In the genomic region with DNA sequence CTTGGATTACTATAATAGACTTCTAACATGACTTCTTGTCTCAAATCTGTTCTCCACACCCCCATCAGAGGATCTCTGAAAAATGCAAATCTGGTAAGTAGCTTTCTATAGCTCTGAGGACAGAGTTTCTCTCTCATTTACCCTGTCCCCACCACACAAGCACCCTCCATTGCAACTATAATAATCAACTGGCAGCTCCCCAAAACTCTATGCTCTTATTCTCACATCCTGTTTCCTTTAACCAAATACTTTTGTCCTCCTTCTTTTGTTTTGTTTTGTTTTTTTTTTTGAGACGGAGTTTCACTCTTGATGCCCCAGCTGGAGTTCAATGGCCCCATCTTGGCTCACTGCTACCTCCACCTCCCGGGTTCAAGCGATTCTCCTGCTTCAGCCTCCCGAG, we compare ENCODE assay signal across 11 cellular contexts.
DNase-seq lines count a peak whose midpoint lies in the region; ATAC-seq and TF ChIP-seq lines count a peak whose summit lies in the region.
"Had no signal": no experiment of that assay in that cellular context is flagged by ENCODE, and none has a peak within 500 bp of the region (broad histone marks: within the 10 kb centered on the region; RNA-seq: fewer than 3 reads in every experiment).

No MANE protein-coding gene starts in this region.

- peaks cover 3% of the 10 kb centered on the region; the same call in 1 of the 2 replicates for H4K20me1 ChIP-seq in GM23338 (replicated peaks; ENCODE audit: insufficient read depth)

- peak overlapping the region; percentile 5 for H3K27ac Mint-ChIP-seq in activated T-helper 1 cell treated with anti-CD3 and anti-CD28 coated beads, Interleukin-12 subunit alpha, Interleukin-12 subunit beta, Interleukin-2, Interleukin-4 antibody, amounts not matched to agents 30 ng/mL and 10 ng/mL and 1 ng/mL, durations not matched to agents 14 hours and 24 hours and 36 hours
- H3K27ac Mint-ChIP-seq in GM23338 = no peak overlapping the region

- no peak overlapping the region for H3K4me2 ChIP-seq in GM23338

- H3K27me3 ChIP-seq in GM23338 (ENCODE audit: insufficient read depth) = no peaks in the 10 kb centered on the region

- H3K9me3 Mint-ChIP-seq in activated T-helper 1 cell treated with anti-CD3 and anti-CD28 coated beads, Interleukin-12 subunit alpha, Interleukin-12 subunit beta, Interleukin-2, Interleukin-4 antibody, amounts not matched to agents 30 ng/mL and 10 ng/mL and 1 ng/mL, durations not matched to agents 14 hours and 24 hours and 36 hours = no peaks in the 10 kb centered on the region
- H3K9me3 Mint-ChIP-seq in GM23338 = no peaks in the 10 kb centered on the region

- H3K27me3 Mint-ChIP-seq in activated T-helper 1 cell treated with anti-CD3 and anti-CD28 coated beads, Interleukin-12 subunit alpha, Interleukin-12 subunit beta, Interleukin-2, Interleukin-4 antibody, amounts not matched to agents 30 ng/mL and 10 ng/mL and 1 ng/mL, durations not matched to agents 14 hours and 24 hours and 36 hours (ENCODE audit: insufficient read depth) = no peaks in the 10 kb centered on the region
- H3K27me3 Mint-ChIP-seq in GM23338 (ENCODE audit: insufficient read depth, low read depth, poor library complexity) = peaks cover 3% of the 10 kb centered on the region

- no peak overlapping the region for H3K4me3 Mint-ChIP-seq in activated T-helper 1 cell treated with anti-CD3 and anti-CD28 coated beads, Interleukin-12 subunit alpha, Interleukin-12 subunit beta, Interleukin-2, Interleukin-4 antibody, amounts not matched to agents 30 ng/mL and 10 ng/mL and 1 ng/mL, durations not matched to agents 14 hours and 24 hours and 36 hours
- no peak overlapping the region for H3K4me3 Mint-ChIP-seq in GM23338

- no peak overlapping the region for H2AFZ ChIP-seq in GM23338

- H3K79me2 ChIP-seq in GM23338 (replicated peaks; ENCODE audit: insufficient read depth) = no peaks in the 10 kb centered on the region

- H3K36me3 Mint-ChIP-seq in activated T-helper 1 cell treated with anti-CD3 and anti-CD28 coated beads, Interleukin-12 subunit alpha, Interleukin-12 subunit beta, Interleukin-2, Interleukin-4 antibody, amounts not matched to agents 30 ng/mL and 10 ng/mL and 1 ng/mL, durations not matched to agents 14 hours and 24 hours and 36 hours (ENCODE audit: low read depth) = peaks cover 34% of the 10 kb centered on the region
- peaks cover 5% of the 10 kb centered on the region; the same call in 1 of the 3 replicates for H3K36me3 Mint-ChIP-seq in GM23338 (ENCODE audit: low read depth)

- no peak overlapping the region for H3K27ac ChIP-seq in GM23338 (ENCODE audit: low read depth)

- intact Hi-C loops in activated T-helper 1 cell treated with anti-CD3 and anti-CD28 coated beads, Interleukin-12 subunit alpha, Interleukin-12 subunit beta, Interleukin-2, Interleukin-4 antibody, amounts not matched to agents 30 ng/mL and 10 ng/mL and 1 ng/mL, durations not matched to agents 14 hours and 24 hours and 36 hours (cut with micrococcal nuclease) = no loop called here
- intact Hi-C loops in lower leg skin (cut with DNase I; ENCODE audit: low total_unique reads) = no loop called here

- H3K4me1 Mint-ChIP-seq in activated T-helper 1 cell treated with anti-CD3 and anti-CD28 coated beads, Interleukin-12 subunit alpha, Interleukin-12 subunit beta, Interleukin-2, Interleukin-4 antibody, amounts not matched to agents 30 ng/mL and 10 ng/mL and 1 ng/mL, durations not matched to agents 14 hours and 24 hours and 36 hours (ENCODE audit: low read depth) = no peaks in the 10 kb centered on the region
- H3K4me1 Mint-ChIP-seq in GM23338 = no peaks in the 10 kb centered on the region

- H3K36me3 ChIP-seq in GM23338 (ENCODE audit: insufficient read depth) = peaks cover 6% of the 10 kb centered on the region; the same call in 1 of the 2 replicates

- TF ChIP-seq CTCF in lower leg skin (IDR thresholded peaks at IDR 0.05) (no peak), GM23338 (conservative IDR thresholded peaks at IDR 0.05; ENCODE audit: low read depth in 2 of 2) (no peak)

- H3K4me1 ChIP-seq in GM23338 (ENCODE audit: insufficient read depth) = no peaks in the 10 kb centered on the region

- no peak overlapping the region for H3K4me3 ChIP-seq in lower leg skin (ENCODE audit: low read depth, poor library complexity, severe bottlenecking)
- no peak overlapping the region for H3K4me3 ChIP-seq in GM23338

- 94% methylated on average over 4 of the region's 4 CpGs for WGBS in lower leg skin, 2 donors

- H3K9me2 ChIP-seq in GM23338 (ENCODE audit: insufficient read depth) = no peaks in the 10 kb centered on the region

- ATAC-seq in GM18858 (IDR thresholded peaks at IDR 0.05; ENCODE audit: unreplicated experiment) (peak; percentile 92), GM21381 (IDR thresholded peaks at IDR 0.05; ENCODE audit: unreplicated experiment) (peak; percentile 97), HG03064 (IDR thresholded peaks at IDR 0.05; ENCODE audit: low read depth, unreplicated experiment) (peak; percentile 96), GM23338 (no peak)

- no peak for TF ChIP-seq POLR2A in lower leg skin (IDR thresholded peaks at IDR 0.05)

- H3F3A ChIP-seq in GM23338 (replicated peaks; ENCODE audit: low read depth) = no peaks in the 10 kb centered on the region

- DNase-seq in activated T-helper 1 cell treated with anti-CD3 and anti-CD28 coated beads, Interleukin-12 subunit alpha, Interleukin-12 subunit beta, Interleukin-2, Interleukin-4 antibody, amounts not matched to agents 30 ng/mL and 10 ng/mL and 1 ng/mL, durations not matched to agents 14 hours and 24 hours and 36 hours (ENCODE audit: low spot score) = no peak
- DNase-seq in lower leg skin (ENCODE audit: low spot score in 2 of 2) = no peak
- DNase-seq in GM23338 (ENCODE audit: low spot score) = no peak
- no peak for DNase-seq in SW 1271 (lab: John Stamatoyannopoulos, UW)
- no peak for DNase-seq in NCI-H69 (lab: John Stamatoyannopoulos, UW)
- DNase-seq: DMS79 treated with DMSO at 0.1 percent for 48 hours; NCI-H187; stimulated activated CD4-positive, alpha-beta T cell treated with anti-CD3 and anti-CD28 coated beads, Interleukin-2, amount 100 ng/mL, for 48 hours had no signal

TF ChIP-seq in GM23338, 12 proteins besides CTCF, POLR2A, EP300 and RAD21 (continues in another document):
- no peak for TF ChIP-seq ETS1 (IDR thresholded peaks at IDR 0.05)
- no peak for TF ChIP-seq EZH2 (IDR thresholded peaks at IDR 0.05; ENCODE audit: low read depth, unreplicated experiment)
- TF ChIP-seq JUNB (IDR thresholded peaks at IDR 0.05; ENCODE audit: unreplicated experiment) = no peak
- TF ChIP-seq NANOG (IDR thresholded peaks at IDR 0.05; ENCODE audit: borderline replicate concordance) = no peak
- TF ChIP-seq POLR2AphosphoS5 (IDR thresholded peaks at IDR 0.05; ENCODE audit: low read depth) = no peak
- no peak for TF ChIP-seq ZNF114 (CRISPR knock-in tag; IDR thresholded peaks at IDR 0.05)
- TF ChIP-seq STAT1 (IDR thresholded peaks at IDR 0.05; ENCODE audit: unreplicated experiment) = no peak
- TF ChIP-seq REST (IDR thresholded peaks at IDR 0.05; ENCODE audit: unreplicated experiment) = no peak
- no peak for TF ChIP-seq CREB1 (CRISPR knock-in tag; IDR thresholded peaks at IDR 0.05; ENCODE audit: low read depth)
